ENCODE assay signal across 9 cellular contexts in the genomic region with DNA sequence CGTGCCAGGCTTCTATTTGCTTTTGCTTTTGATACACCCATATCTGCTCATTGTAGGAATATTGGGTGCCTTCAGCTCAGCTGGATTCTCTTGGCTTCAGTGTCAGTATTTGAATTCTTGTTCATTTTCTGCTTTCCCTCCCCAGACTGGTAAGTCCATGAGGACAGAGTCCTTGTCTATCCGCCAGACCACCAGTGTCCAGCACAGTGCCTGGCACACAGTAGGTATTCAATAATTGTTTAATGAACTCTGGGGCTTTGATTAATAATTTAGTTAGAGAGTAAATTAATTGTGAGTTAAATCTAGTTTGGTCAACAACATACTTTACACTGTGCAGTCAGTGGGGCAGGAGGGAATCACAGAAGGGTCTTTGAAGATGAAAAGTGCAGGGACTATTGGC.
A peak's percentile ranks its signal among the peaks of the same experiment; 100 is the strongest.
DNase-seq lines count a peak whose midpoint lies in the region; ATAC-seq, FAIRE-seq and TF ChIP-seq lines count a peak whose summit lies in the region.
"Had no signal": no experiment of that assay in that cellular context is flagged by ENCODE, and none has a peak within 500 bp of the region (broad histone marks: within the 10 kb centered on the region; RNA-seq: fewer than 3 reads in every experiment).

No MANE protein-coding gene starts in this region.

- H3K36me3 ChIP-seq in kidney (ENCODE audit: control insufficient read depth in 1 of 2, insufficient read depth in 2 of 2, low read length in 2 of 2) (no peaks in the 10 kb centered on the region), subcutaneous abdominal adipose tissue (ENCODE audit: control insufficient read depth in 5 of 5, insufficient read depth in 5 of 5, low read length in 5 of 5) (no peaks in the 10 kb centered on the region)

- H3K9me3 ChIP-seq in kidney (ENCODE audit: control insufficient read depth in 1 of 2, low read length in 2 of 2) (no peaks in the 10 kb centered on the region), subcutaneous abdominal adipose tissue (ENCODE audit: control insufficient read depth in 5 of 5, low read length in 5 of 5) (no peaks in the 10 kb centered on the region)

- H3K36me3 Mint-ChIP-seq in activated naive CD4-positive, alpha-beta T cell treated with anti-CD3 and anti-CD28 coated beads, Interleukin-2, amount 50 U/mL, for 72 hours = no peaks in the 10 kb centered on the region

- H3K9ac ChIP-seq in kidney (ENCODE audit: low read length in 2 of 2) (peak overlapping the region; percentile 43 to 74), subcutaneous abdominal adipose tissue (ENCODE audit: low read length in 5 of 5) (peak overlapping the region in 4 of 5 donors; percentile 47 to 97 (median 78))

- DNase-seq in DMS53 (lab: John Stamatoyannopoulos, UW) (peak; percentile 46), DMS53 treated with DMSO at 0.1 percent for 48 hours (lab: John Stamatoyannopoulos, UW; ENCODE audit: unreplicated experiment) (no peak), kidney (no peak), NCI-H1092 treated with DMSO at 0.1 percent for 48 hours (lab: John Stamatoyannopoulos, UW) (no peak)
- DNase-seq in activated naive CD4-positive, alpha-beta T cell treated with anti-CD3 and anti-CD28 coated beads, Interleukin-2, amount 50 U/mL, for 72 hours (ENCODE audit: low spot score in 2 of 2) = no peak

- FAIRE-seq in kidney (lab: Jason Lieb, UNC) = no peak
- FAIRE-seq: A204.1 had no signal

- ATAC-seq in activated naive CD4-positive, alpha-beta T cell treated with anti-CD3 and anti-CD28 coated beads, Interleukin-2, amount 50 U/mL, for 72 hours = no peak
- ATAC-seq in HG03460 (IDR thresholded peaks at IDR 0.05; ENCODE audit: unreplicated experiment) (no peak), GM21360 (IDR thresholded peaks at IDR 0.05; ENCODE audit: unreplicated experiment) (no peak)

- H3K27ac ChIP-seq in kidney (ENCODE audit: low read depth in 2 of 2, low read length in 2 of 2) = peak overlapping the region; percentile 89 to 95
- peak overlapping the region; percentile 96 for H3K27ac ChIP-seq in subcutaneous abdominal adipose tissue (ENCODE audit: low read depth, low read length)

- peak overlapping the region; percentile 72 to 80 for H3K27ac Mint-ChIP-seq in activated naive CD4-positive, alpha-beta T cell treated with anti-CD3 and anti-CD28 coated beads, Interleukin-2, amount 50 U/mL, for 72 hours

- H3K4me1 ChIP-seq in kidney (ENCODE audit: control insufficient read depth in 1 of 2, insufficient read depth in 1 of 2, low read depth in 1 of 2, low read length in 2 of 2) (peaks cover 9 to 11% of the 10 kb centered on the region in 2 donors), subcutaneous abdominal adipose tissue (ENCODE audit: control insufficient read depth in 5 of 5, insufficient read depth in 5 of 5, low read length in 5 of 5) (peaks cover 4 to 46% (median 39%) of the 10 kb centered on the region in 5 donors)

- no peak for TF ChIP-seq CTCF in kidney (IDR thresholded peaks at IDR 0.05; ENCODE audit: borderline replicate concordance, extremely low read depth, insufficient read depth)

- H3K27me3 ChIP-seq in subcutaneous abdominal adipose tissue (ENCODE audit: control insufficient read depth in 5 of 5, insufficient read depth in 4 of 5, low read length in 5 of 5) = no peaks in the 10 kb centered on the region

- H3K4me3 ChIP-seq in kidney (ENCODE audit: low read length in 2 of 2) (peak overlapping the region; percentile 64 to 73), subcutaneous abdominal adipose tissue (ENCODE audit: low read depth in 1 of 5, low read length in 5 of 5) (peak overlapping the region; percentile 55 to 83 (median 70))

- no peaks in the 10 kb centered on the region for H3K9me3 Mint-ChIP-seq in activated naive CD4-positive, alpha-beta T cell treated with anti-CD3 and anti-CD28 coated beads, Interleukin-2, amount 50 U/mL, for 72 hours

- intact Hi-C loops in kidney (cut with DNase I) = no loop called here
